In genomic region chr17:40192961-40193360, GRCh38 we compare ENCODE assay signal across 2 cellular contexts.
TF ChIP-seq lines count a peak whose summit lies in the region.

No MANE protein-coding gene starts in this region.

TF ChIP-seq in HEK293, 187 proteins besides CTCF, POLR2A, EP300 and RAD21:
- TF ChIP-seq ZNF548 (tag by site-specific recombination; IDR thresholded peaks at IDR 0.05) = no peak
- TF ChIP-seq SCRT2 (tag by site-specific recombination; IDR thresholded peaks at IDR 0.05) = peak; percentile 52
- no peak for TF ChIP-seq ZBTB21 (tag by site-specific recombination; IDR thresholded peaks at IDR 0.05)
- TF ChIP-seq HOXA7 (CRISPR knock-in tag; IDR thresholded peaks at IDR 0.05; ENCODE audit: borderline replicate concordance) = no peak
- peak; percentile 56; the same call in 1 of the 2 replicates for TF ChIP-seq ZFHX2 (tag by site-specific recombination; conservative IDR thresholded peaks at IDR 0.05)
- TF ChIP-seq, protein P1, sequence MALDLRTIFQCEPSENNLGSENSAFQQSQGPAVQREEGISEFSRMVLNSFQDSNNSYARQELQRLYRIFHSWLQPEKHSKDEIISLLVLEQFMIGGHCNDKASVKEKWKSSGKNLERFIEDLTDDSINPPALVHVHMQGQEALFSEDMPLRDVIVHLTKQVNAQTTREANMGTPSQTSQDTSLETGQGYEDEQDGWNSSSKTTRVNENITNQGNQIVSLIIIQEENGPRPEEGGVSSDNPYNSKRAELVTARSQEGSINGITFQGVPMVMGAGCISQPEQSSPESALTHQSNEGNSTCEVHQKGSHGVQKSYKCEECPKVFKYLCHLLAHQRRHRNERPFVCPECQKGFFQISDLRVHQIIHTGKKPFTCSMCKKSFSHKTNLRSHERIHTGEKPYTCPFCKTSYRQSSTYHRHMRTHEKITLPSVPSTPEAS (tag by site-specific recombination; IDR thresholded peaks at IDR 0.05) = no peak

TF ChIP-seq in K562, 482 proteins besides CTCF, POLR2A, EP300 and RAD21:
- TF ChIP-seq HNRNPLL (IDR thresholded peaks at IDR 0.05; ENCODE audit: low read depth, low read length, poor library complexity, severe bottlenecking) = peak; percentile 4
- TF ChIP-seq, protein P2, sequence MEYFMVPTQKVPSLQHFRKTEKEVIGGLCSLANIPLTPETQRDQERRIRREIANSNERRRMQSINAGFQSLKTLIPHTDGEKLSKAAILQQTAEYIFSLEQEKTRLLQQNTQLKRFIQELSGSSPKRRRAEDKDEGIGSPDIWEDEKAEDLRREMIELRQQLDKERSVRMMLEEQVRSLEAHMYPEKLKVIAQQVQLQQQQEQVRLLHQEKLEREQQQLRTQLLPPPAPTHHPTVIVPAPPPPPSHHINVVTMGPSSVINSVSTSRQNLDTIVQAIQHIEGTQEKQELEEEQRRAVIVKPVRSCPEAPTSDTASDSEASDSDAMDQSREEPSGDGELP (CRISPR knock-in tag; IDR thresholded peaks at IDR 0.05; ENCODE audit: borderline replicate concordance) = no peak
